14 cellular contexts compared by ENCODE assay signal in the genomic region with DNA sequence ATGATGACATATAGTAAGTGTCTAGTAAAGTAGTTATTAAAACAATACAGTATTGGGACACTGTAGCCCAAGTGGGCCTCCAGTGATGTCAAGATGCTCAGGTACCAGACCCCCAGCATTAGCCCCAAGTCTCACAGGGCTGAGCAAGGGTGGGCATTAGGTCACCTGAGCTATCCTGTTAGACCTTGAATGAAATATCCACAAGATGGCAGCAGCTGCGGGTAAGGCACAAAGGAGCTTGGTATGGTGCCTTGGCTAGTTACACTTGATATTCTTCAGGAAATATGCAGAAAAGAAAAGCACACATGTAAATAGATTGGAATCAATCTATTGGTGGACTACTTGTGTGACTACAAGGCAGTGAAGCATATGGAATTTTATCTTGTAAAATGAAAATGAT.
A peak's percentile ranks its signal among the peaks of the same experiment; 100 is the strongest.
DNase-seq lines count a peak whose midpoint lies in the region; ATAC-seq, FAIRE-seq and TF ChIP-seq lines count a peak whose summit lies in the region.
"Had no signal": no experiment of that assay in that cellular context is flagged by ENCODE, and none has a peak within 500 bp of the region (broad histone marks: within the 10 kb centered on the region; RNA-seq: fewer than 3 reads in every experiment).

No MANE protein-coding gene starts in this region.

- H3K9me3 ChIP-seq in MM.1S (replicated peaks; ENCODE audit: insufficient read depth, low read length) (no peaks in the 10 kb centered on the region), K562 (replicated peaks; ENCODE audit: control insufficient read depth, insufficient read depth, low read depth, low read length) (0 out of 2 replicates have a peak, but pooled peaks cover 4% of the 10 kb centered on the region)

- no TSS peak for BruUV-seq in K562 (replicated peaks; lab: Mats Ljungman, UMichigan)

- peak; percentile 58 to 69 for TF ChIP-seq RAD21 in K562 (CRISPR knock-in tag; conservative IDR thresholded peaks at IDR 0.05 in 1 of 2, IDR thresholded peaks at IDR 0.05 in 1 of 2)

- 36% methylated on average over 1 of the region's 1 CpG for WGBS in K562 (ENCODE audit: insufficient coverage, low coverage, missing lambda C conversion rate)

- no peak overlapping the region for H3K9ac ChIP-seq in MM.1S (ENCODE audit: low read length)
- no peak overlapping the region for H3K9ac ChIP-seq in K562 (ENCODE audit: insufficient read depth in 1 of 2, low read depth in 2 of 2, low read length in 2 of 2)

- H3K4me3 Mint-ChIP-seq in CD14-positive monocyte, result no peak overlapping the region
- no peak overlapping the region for H3K4me3 Mint-ChIP-seq in stimulated activated effector memory CD8-positive, alpha-beta T cell treated with anti-CD3 and anti-CD28 coated beads, Interleukin-12 subunit alpha, Interleukin-12 subunit beta, amount 100 ng/mL, for 72 hours
- no peak overlapping the region for H3K4me3 Mint-ChIP-seq in effector memory CD8-positive, alpha-beta T cell
- H3K4me3 Mint-ChIP-seq: activated T-helper 17 cell treated with anti-CD3 and anti-CD28 coated beads, Interleukin-2, amount 50 U/mL, for 72 hours had no signal

- TF ChIP-seq CTCF in 22Rv1 (IDR thresholded peaks at IDR 0.05), result peak; percentile 51
- no peak for TF ChIP-seq CTCF in GM13976 (IDR thresholded peaks at IDR 0.05; ENCODE audit: borderline replicate concordance, control extremely low read depth, extremely low read depth, insufficient read depth, missing control alignments)
- TF ChIP-seq CTCF in MM.1S (IDR thresholded peaks at IDR 0.05; ENCODE audit: low read length), result peak; percentile 27
- TF ChIP-seq CTCF in K562 (IDR thresholded peaks at IDR 0.05 in 2 of 3, conservative IDR thresholded peaks at IDR 0.05 in 1 of 3; ENCODE audit: insufficient read depth in 2 of 3, low read depth in 1 of 3, low read length in 3 of 3), result peak in 2 of 3 experiments; percentile 17 to 47; a peak in 3 of 6 replicates
- no peak for TF ChIP-seq CTCF in CD14-positive monocyte (IDR thresholded peaks at IDR 0.05)

- no peaks in the 10 kb centered on the region for H3K4me1 Mint-ChIP-seq in CD14-positive monocyte
- H3K4me1 Mint-ChIP-seq in stimulated activated effector memory CD8-positive, alpha-beta T cell treated with anti-CD3 and anti-CD28 coated beads, Interleukin-12 subunit alpha, Interleukin-12 subunit beta, amount 100 ng/mL, for 72 hours, result no peaks in the 10 kb centered on the region
- H3K4me1 Mint-ChIP-seq in effector memory CD8-positive, alpha-beta T cell (ENCODE audit: low read depth in 2 of 2), result no peaks in the 10 kb centered on the region
- H3K4me1 Mint-ChIP-seq: activated T-helper 17 cell treated with anti-CD3 and anti-CD28 coated beads, Interleukin-2, amount 50 U/mL, for 72 hours had no signal

- no peak for TF ChIP-seq EP300 in K562 (IDR thresholded peaks at IDR 0.05; ENCODE audit: low read length)

- no peak for TF ChIP-seq POLR2A in K562 (conservative IDR thresholded peaks at IDR 0.05)

- no peak for FAIRE-seq in K562 (lab: Jason Lieb, UNC)
- FAIRE-seq: keratinocyte had no signal

- H4K20me1 ChIP-seq in MM.1S (ENCODE audit: insufficient read depth, low read length) (no peaks in the 10 kb centered on the region), K562 (replicated peaks; ENCODE audit: control insufficient read depth, insufficient read depth, low read length) (no peaks in the 10 kb centered on the region)

- H3K4me3 ChIP-seq in MM.1S (ENCODE audit: low read length) (no peak overlapping the region), K562 (no peak overlapping the region)

- H3K9me1 ChIP-seq in K562 (ENCODE audit: control insufficient read depth, insufficient read depth, low read length), result no peaks in the 10 kb centered on the region

- intact Hi-C loops in K562 (cut with micrococcal nuclease), result no loop called here
- intact Hi-C loops in CD14-positive monocyte (cut with micrococcal nuclease), result no loop called here

- no peaks in the 10 kb centered on the region for H3K4me1 ChIP-seq in MM.1S (ENCODE audit: low read length)
- H3K4me1 ChIP-seq in K562 (replicated peaks in 1 of 2; ENCODE audit: control insufficient read depth in 2 of 2, insufficient read depth in 2 of 2, low read length in 2 of 2), result peaks cover 0 to 7% of the 10 kb centered on the region in 2 experiments; a peak in 1 of 5 replicates

- CTCF ChIA-PET in K562 (lab: Yijun Ruan, JAX; ENCODE audit: low intra/inter-chr PET ratio), result no interaction called here

- H3K36me3 ChIP-seq in MM.1S (replicated peaks; ENCODE audit: insufficient read depth, low read length), result no peaks in the 10 kb centered on the region
- no peaks in the 10 kb centered on the region; the same call in 2 of the 3 replicates for H3K36me3 ChIP-seq in K562 (ENCODE audit: control insufficient read depth, insufficient read depth, low read length)

- peak; percentile 89 for ATAC-seq in K562
- ATAC-seq in stimulated activated effector memory CD8-positive, alpha-beta T cell treated with anti-CD3 and anti-CD28 coated beads, Interleukin-12 subunit alpha, Interleukin-12 subunit beta, amount 100 ng/mL, for 72 hours, result no peak
- no peak for ATAC-seq in effector memory CD8-positive, alpha-beta T cell (replicated peaks)
- ATAC-seq: activated T-helper 17 cell treated with anti-CD3 and anti-CD28 coated beads, Interleukin-2, amount 50 U/mL, for 72 hours had no signal

- peaks cover 0 to 1% (median 0%) of the 10 kb centered on the region in 3 donors for H3K27me3 Mint-ChIP-seq in CD14-positive monocyte (ENCODE audit: low read depth in 3 of 3)
- H3K27me3 Mint-ChIP-seq in effector memory CD8-positive, alpha-beta T cell, result no peaks in the 10 kb centered on the region
- H3K27me3 Mint-ChIP-seq: activated T-helper 17 cell treated with anti-CD3 and anti-CD28 coated beads, Interleukin-2, amount 50 U/mL, for 72 hours had no signal

- H3K27me3 ChIP-seq in MM.1S (replicated peaks; ENCODE audit: insufficient read depth, low read length), result no peaks in the 10 kb centered on the region
- H3K27me3 ChIP-seq in K562 (ENCODE audit: control insufficient read depth in 2 of 2, insufficient read depth in 2 of 2, low read length in 2 of 2), result no peaks in the 10 kb centered on the region

- no peak overlapping the region for H3K27ac Mint-ChIP-seq in CD14-positive monocyte
- H3K27ac Mint-ChIP-seq in stimulated activated effector memory CD8-positive, alpha-beta T cell treated with anti-CD3 and anti-CD28 coated beads, Interleukin-12 subunit alpha, Interleukin-12 subunit beta, amount 100 ng/mL, for 72 hours, result no peak overlapping the region
- H3K27ac Mint-ChIP-seq in effector memory CD8-positive, alpha-beta T cell, result no peak overlapping the region
- H3K27ac Mint-ChIP-seq: activated T-helper 17 cell treated with anti-CD3 and anti-CD28 coated beads, Interleukin-2, amount 50 U/mL, for 72 hours had no signal

- H3K9me2 ChIP-seq in MM.1S (replicated peaks; ENCODE audit: insufficient read depth, low read length), result no peaks in the 10 kb centered on the region

- peak; percentile 1 for DNase-seq in GM13976 (ENCODE audit: low spot score)
- DNase-seq in MM.1S, result peak; percentile 13
- peak in 1 of 4 experiments; percentile 44 for DNase-seq in K562 (ENCODE audit: extremely low read depth in 1 of 4, low spot score in 3 of 4)
- DNase-seq in CD14-positive monocyte (ENCODE audit: low spot score), result no peak
- no peak for DNase-seq in stimulated activated effector memory CD8-positive, alpha-beta T cell treated with anti-CD3 and anti-CD28 coated beads, Interleukin-12 subunit alpha, Interleukin-12 subunit beta, amount 100 ng/mL, for 72 hours (ENCODE audit: low spot score in 2 of 2)
- DNase-seq in effector memory CD8-positive, alpha-beta T cell, result no peak
- no peak for DNase-seq in stimulated activated CD4-positive, alpha-beta T cell treated with anti-CD3 and anti-CD28 coated beads, Interleukin-15, amount 100 ng/mL, for 24 hours
- DNase-seq: amygdala, foreskin melanocyte, IMR-90, NCI-H2029 had no signal

- H3K4me2 ChIP-seq in MM.1S (ENCODE audit: low read depth, low read length) (no peak overlapping the region), K562 (ENCODE audit: insufficient read depth, low read length) (no peak overlapping the region)

- peaks cover 0 to 3% (median 3%) of the 10 kb centered on the region in 7 donors for H3K9me3 Mint-ChIP-seq in CD14-positive monocyte
- peaks cover 13% of the 10 kb centered on the region for H3K9me3 Mint-ChIP-seq in stimulated activated effector memory CD8-positive, alpha-beta T cell treated with anti-CD3 and anti-CD28 coated beads, Interleukin-12 subunit alpha, Interleukin-12 subunit beta, amount 100 ng/mL, for 72 hours
- peaks cover 10 to 15% of the 10 kb centered on the region in 2 donors for H3K9me3 Mint-ChIP-seq in effector memory CD8-positive, alpha-beta T cell

- H2AFZ ChIP-seq in MM.1S (ENCODE audit: low read length) (no peak overlapping the region), K562 (ENCODE audit: low read depth, low read length) (no peak overlapping the region)

- H3K36me3 Mint-ChIP-seq in CD14-positive monocyte, result no peaks in the 10 kb centered on the region
- H3K36me3 Mint-ChIP-seq in stimulated activated effector memory CD8-positive, alpha-beta T cell treated with anti-CD3 and anti-CD28 coated beads, Interleukin-12 subunit alpha, Interleukin-12 subunit beta, amount 100 ng/mL, for 72 hours, result no peaks in the 10 kb centered on the region
- H3K36me3 Mint-ChIP-seq in effector memory CD8-positive, alpha-beta T cell (ENCODE audit: insufficient read depth), result no peaks in the 10 kb centered on the region

- H3F3A ChIP-seq in MM.1S (ENCODE audit: insufficient read depth, low read length), result no peaks in the 10 kb centered on the region

- in situ Hi-C loops in GM13976 (cut with MboI; ENCODE audit: low sequenced_read_pairs, unreplicated experiment) (no loop called here), K562 (cut with MboI) (no loop called here)

- POLR2A ChIA-PET in K562 (lab: Yijun Ruan, JAX), result no interaction called here

- H3K27ac ChIP-seq in 22Rv1 (no peak overlapping the region), MM.1S (ENCODE audit: low read length) (no peak overlapping the region), K562 (ENCODE audit: extremely low read depth, low read depth, low read length) (no peak overlapping the region)

- H3K79me2 ChIP-seq in MM.1S (ENCODE audit: low read length) (no peaks in the 10 kb centered on the region), K562 (ENCODE audit: control insufficient read depth, insufficient read depth, low read length) (no peaks in the 10 kb centered on the region)

TF ChIP-seq in K562, 482 proteins besides CTCF, POLR2A, EP300 and RAD21 (continues in another document):
- TF ChIP-seq, protein P1, sequence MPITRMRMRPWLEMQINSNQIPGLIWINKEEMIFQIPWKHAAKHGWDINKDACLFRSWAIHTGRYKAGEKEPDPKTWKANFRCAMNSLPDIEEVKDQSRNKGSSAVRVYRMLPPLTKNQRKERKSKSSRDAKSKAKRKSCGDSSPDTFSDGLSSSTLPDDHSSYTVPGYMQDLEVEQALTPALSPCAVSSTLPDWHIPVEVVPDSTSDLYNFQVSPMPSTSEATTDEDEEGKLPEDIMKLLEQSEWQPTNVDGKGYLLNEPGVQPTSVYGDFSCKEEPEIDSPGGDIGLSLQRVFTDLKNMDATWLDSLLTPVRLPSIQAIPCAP (CRISPR knock-in tag; IDR thresholded peaks at IDR 0.05; ENCODE audit: borderline replicate concordance), result no peak
- TF ChIP-seq BRF1 (IDR thresholded peaks at IDR 0.05; ENCODE audit: borderline replicate concordance, extremely low read depth, insufficient read length), result no peak

Comparison
In these comparisons a context has a peak if more than half of its experiments do, and no peak if none do; other contexts are left out.
1. CTCF ChIP-seq: peak in 22Rv1 (single experiment), MM.1S (single experiment) and K562 (2 of 3); none in GM13976 (single experiment) and CD14-positive monocyte (single experiment).
2. DNase-seq: peak in GM13976 (single experiment) and MM.1S (single experiment); none in CD14-positive monocyte (single experiment), stimulated activated effector memory CD8-positive, alpha-beta T cell treated with anti-CD3 and anti-CD28 coated beads, Interleukin-12 subunit alpha, Interleukin-12 subunit beta, amount 100 ng/mL, for 72 hours (0 of 2), effector memory CD8-positive, alpha-beta T cell (0 of 3) and stimulated activated CD4-positive, alpha-beta T cell treated with anti-CD3 and anti-CD28 coated beads, Interleukin-15, amount 100 ng/mL, for 24 hours (single experiment).